Comparison of ENCODE assay signal across 8 cellular contexts in genomic region chr17:31499771-31500554, GRCh38.
DNase-seq lines count a peak whose midpoint lies in the region; ATAC-seq and TF ChIP-seq lines count a peak whose summit lies in the region.

No MANE protein-coding gene starts in this region.

- no CpG with 5 or more reads among the region's 11 CpGs for WGBS in mesendoderm (ENCODE audit: extremely low coverage, insufficient coverage, low lambda C conversion rate)

- H3K36me3 Mint-ChIP-seq in chondrocyte (ENCODE audit: low read depth): no peaks in the 10 kb centered on the region

- peak overlapping the region; percentile 38 for H3K9ac ChIP-seq in mesendoderm (ENCODE audit: low read length)

- peak overlapping the region; percentile 80 for H3K23ac ChIP-seq in mesendoderm (ENCODE audit: low read length)

- H2BK120ac ChIP-seq in mesendoderm (ENCODE audit: low read depth, low read length): no peak overlapping the region

- H2BK5ac ChIP-seq in mesendoderm (ENCODE audit: low read length): no peak overlapping the region

- H3K4ac ChIP-seq in mesendoderm (ENCODE audit: low read depth, low read length): no peak overlapping the region

- H3K4me2 ChIP-seq in mesendoderm (ENCODE audit: low read length): no peak overlapping the region

- no peak overlapping the region for H4K8ac ChIP-seq in mesendoderm (ENCODE audit: low read depth, low read length)

- DNase-seq in AG08395 (ENCODE audit: low spot score) (peak; percentile 34), LHCN-M2 (ENCODE audit: low read depth) (peak; percentile 62), chondrocyte (ENCODE audit: low spot score) (no peak), mesendoderm (peak; percentile 55), NCI-H2227 treated with DMSO at 0.1 percent for 48 hours (lab: John Stamatoyannopoulos, UW) (no peak), mesenteric fat pad (ENCODE audit: low spot score) (no peak), NCI-H1417 (lab: John Stamatoyannopoulos, UW) (no peak)

- no peaks in the 10 kb centered on the region for H3K36me3 ChIP-seq in mesendoderm (ENCODE audit: control insufficient read depth, insufficient read depth, low read length)

- no peak overlapping the region for H3K18ac ChIP-seq in mesendoderm (ENCODE audit: low read length)

- H3K4me3 ChIP-seq in mesendoderm (ENCODE audit: low read length): no peak overlapping the region

- no peak overlapping the region for H4K5ac ChIP-seq in mesendoderm (ENCODE audit: low read length)

- H3K27ac Mint-ChIP-seq in chondrocyte (ENCODE audit: unreplicated experiment): peak overlapping the region; percentile 15

- H2AK5ac ChIP-seq in mesendoderm (ENCODE audit: low read length): no peak overlapping the region

- H3K79me1 ChIP-seq in mesendoderm (ENCODE audit: low read length): peaks cover 4% of the 10 kb centered on the region

- no peak overlapping the region for H2BK15ac ChIP-seq in mesendoderm (replicated peaks; ENCODE audit: low read depth)

- ATAC-seq in HG02852 (IDR thresholded peaks at IDR 0.05; ENCODE audit: unreplicated experiment): no peak

- H3K27me3 ChIP-seq in mesendoderm (ENCODE audit: insufficient read depth, low read length, poor library complexity): no peaks in the 10 kb centered on the region

- H3K4me3 Mint-ChIP-seq in chondrocyte (ENCODE audit: unreplicated experiment): no peak overlapping the region

- peak overlapping the region; percentile 54 for H3K56ac ChIP-seq in mesendoderm (ENCODE audit: low read length)

- H3K4me1 Mint-ChIP-seq in chondrocyte (ENCODE audit: low read depth): peaks cover 15% of the 10 kb centered on the region

- no peak for TF ChIP-seq CTCF in chondrocyte (IDR thresholded peaks at IDR 0.05)

- H3K79me2 ChIP-seq in mesendoderm (ENCODE audit: control insufficient read depth, insufficient read depth, low read length): peaks cover 2% of the 10 kb centered on the region

- no peak overlapping the region for H3K27ac ChIP-seq in mesendoderm (ENCODE audit: low read depth, low read length)

- peaks cover 7% of the 10 kb centered on the region for H3K4me1 ChIP-seq in mesendoderm (ENCODE audit: control insufficient read depth, low read depth, low read length)

- H3K9me3 Mint-ChIP-seq in chondrocyte (ENCODE audit: low read depth): no peaks in the 10 kb centered on the region

- peaks cover 22% of the 10 kb centered on the region for H3K27me3 Mint-ChIP-seq in chondrocyte (ENCODE audit: low read depth)

Comparison
In these comparisons a context has a peak if more than half of its experiments do, and no peak if none do; other contexts are left out.
1. DNase-seq: peak in AG08395 (single experiment), LHCN-M2 (single experiment) and mesendoderm (single experiment); none in chondrocyte (single experiment), NCI-H2227 treated with DMSO at 0.1 percent for 48 hours (single experiment), mesenteric fat pad (single experiment) and NCI-H1417 (0 of 3).